8 cellular contexts compared by ENCODE assay signal in the genomic region with DNA sequence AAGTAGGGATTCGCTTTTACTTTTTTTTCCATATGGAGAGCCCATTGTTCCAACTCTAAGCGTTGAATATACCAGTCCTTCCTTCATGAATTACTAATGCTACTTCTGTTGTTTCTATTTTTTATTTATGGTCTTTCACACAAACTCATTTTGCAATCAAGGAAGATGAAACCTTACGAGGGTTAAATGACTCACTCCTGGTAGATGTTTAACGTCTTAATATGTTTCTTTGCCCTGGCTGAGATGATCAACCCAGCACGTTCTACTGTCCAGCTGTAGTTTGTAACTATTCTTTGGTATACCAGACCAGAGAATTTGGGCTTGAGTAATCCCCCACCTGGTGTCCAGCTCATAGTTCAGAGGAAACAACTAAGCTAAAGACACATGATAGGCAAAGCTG. TPM values are rescaled to one million over a fixed set of nuclear protein-coding genes. Genes with fewer than 3 reads are reported as not detected.
DNase-seq lines count a peak whose midpoint lies in the region; TF ChIP-seq lines count a peak whose summit lies in the region.

No MANE protein-coding gene starts in this region.

- DNase-seq in ACHN (peak; percentile 88), GM20000 (ENCODE audit: low spot score) (peak; percentile 32), MG63 (peak; percentile 77), esophagus muscularis mucosa (ENCODE audit: extremely low spot score) (no peak), DMS153 (lab: John Stamatoyannopoulos, UW) (no peak), mesenteric fat pad (ENCODE audit: low spot score) (no peak), hepatic stellate cell (ENCODE audit: low spot score) (no peak), NCI-H748 treated with DMSO at 0.1 percent for 48 hours (lab: John Stamatoyannopoulos, UW) (no peak)

- H3K27me3 ChIP-seq in MG63: no peaks in the 10 kb centered on the region
- H3K27me3 ChIP-seq in esophagus muscularis mucosa: no peaks in the 10 kb centered on the region

- H3K36me3 ChIP-seq in MG63 (no peaks in the 10 kb centered on the region), esophagus muscularis mucosa (no peaks in the 10 kb centered on the region)

- in situ Hi-C loops in ACHN (cut with HindIII; ENCODE audit: low pct_ligation_motif_present, low pct_unique_long_range_greater_than_20kb, low sequenced_read_pairs): no loop called here

- TF ChIP-seq CTCF in GM20000 (IDR thresholded peaks at IDR 0.05; ENCODE audit: extremely low read depth, missing control alignments): no peak
- TF ChIP-seq CTCF in esophagus muscularis mucosa (IDR thresholded peaks at IDR 0.05): no peak

- H3K9me3 ChIP-seq in MG63 (no peaks in the 10 kb centered on the region), esophagus muscularis mucosa (no peaks in the 10 kb centered on the region)

- peak overlapping the region; percentile 69 to 77 (median 76) for H3K27ac ChIP-seq in esophagus muscularis mucosa (replicated peaks in 1 of 4)

- H3K4me1 ChIP-seq in esophagus muscularis mucosa: peaks cover 18 to 22% (median 21%) of the 10 kb centered on the region in 4 donors

- TF ChIP-seq POLR2A in esophagus muscularis mucosa (IDR thresholded peaks at IDR 0.05; ENCODE audit: low read depth): no peak

- intact Hi-C loops in esophagus muscularis mucosa (cut with DNase I): no loop called here

- H3K4me3 ChIP-seq in MG63 (no peak overlapping the region), esophagus muscularis mucosa (no peak overlapping the region)

- no peak for TF ChIP-seq EP300 in esophagus muscularis mucosa (IDR thresholded peaks at IDR 0.05)

- WGBS in esophagus muscularis mucosa: 49% methylated on average over 5 of the region's 5 CpGs

RNA-seq across cellular contexts. Expression of a gene that starts 23.1 kb away (rescaled TPM):
- 0.03 and 1.3 TPM in 2 replicates for total RNA-seq in MG63 (2014; rRNA removed; shearing (Covaris generic); ENCODE audit: low replicate concordance)
- total RNA-seq in esophagus muscularis mucosa (1 to 10 TPM; 1.2 to 6.4 (median 2.1) TPM), mesenteric fat pad (4.8 TPM)

Comparison
In these comparisons a context has a peak if more than half of its experiments do, and no peak if none do; other contexts are left out.
1. DNase-seq: peak in ACHN (single experiment), GM20000 (single experiment) and MG63 (single experiment); none in esophagus muscularis mucosa (single experiment), DMS153 (single experiment), mesenteric fat pad (single experiment), hepatic stellate cell (single experiment) and NCI-H748 treated with DMSO at 0.1 percent for 48 hours (single experiment).